Comparison of ENCODE assay signal across 2 cellular contexts in the genomic region with DNA sequence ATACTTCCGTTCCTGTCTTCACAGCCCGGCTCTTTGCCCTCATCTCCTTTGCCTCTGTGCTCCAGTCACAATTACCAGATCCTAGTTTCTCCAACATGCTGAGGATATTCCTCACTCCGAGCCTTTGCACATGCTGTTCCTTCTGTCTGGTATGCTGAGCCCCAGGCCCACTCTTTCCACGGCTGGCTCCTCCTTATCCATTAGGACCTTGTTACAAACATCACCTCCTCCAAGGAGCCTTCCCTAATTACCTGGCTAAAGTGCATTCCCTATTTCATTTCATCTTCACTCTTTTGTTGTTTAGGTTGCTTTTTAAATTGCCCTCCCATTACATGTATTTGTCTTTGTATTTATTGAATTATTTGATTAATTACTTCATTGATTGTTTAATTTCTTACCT.
A peak's percentile ranks its signal among the peaks of the same experiment; 100 is the strongest.
TF ChIP-seq lines count a peak whose summit lies in the region.

No MANE protein-coding gene starts in this region.

TF ChIP-seq in A549, 52 proteins besides CTCF, POLR2A, EP300 and RAD21:
- TF ChIP-seq RNF2 (IDR thresholded peaks at IDR 0.05; ENCODE audit: borderline replicate concordance, low read depth) (no peak), CBX2 (IDR thresholded peaks at IDR 0.05; ENCODE audit: borderline replicate concordance, low read depth) (no peak), POLR2AphosphoS2 (conservative IDR thresholded peaks at IDR 0.05; ENCODE audit: low read length) (no peak), MYC (IDR thresholded peaks at IDR 0.05; ENCODE audit: borderline replicate concordance, low read length) (no peak), MAZ (IDR thresholded peaks at IDR 0.05; ENCODE audit: borderline replicate concordance, low read depth, low read length) (no peak), ZSCAN20 (CRISPR knock-in tag; IDR thresholded peaks at IDR 0.05) (no peak), NR3C1 (IDR thresholded peaks at IDR 0.05) (no peak), PHF8 (IDR thresholded peaks at IDR 0.05; ENCODE audit: borderline replicate concordance, low read depth) (no peak), KDM5A (IDR thresholded peaks at IDR 0.05) (no peak), TP53 (CRISPR knock-in tag; IDR thresholded peaks at IDR 0.05) (no peak), KDM1A (IDR thresholded peaks at IDR 0.05; ENCODE audit: low read depth) (no peak), NPAS2 (CRISPR knock-in tag; IDR thresholded peaks at IDR 0.05; ENCODE audit: borderline replicate concordance) (no peak), RARB (CRISPR knock-in tag; IDR thresholded peaks at IDR 0.05) (no peak), HOXB13 (CRISPR knock-in tag; IDR thresholded peaks at IDR 0.05; ENCODE audit: low read depth) (no peak), SMC3 (IDR thresholded peaks at IDR 0.05) (no peak), EHMT2 (IDR thresholded peaks at IDR 0.05; ENCODE audit: low read depth) (no peak), ZNF302 (CRISPR knock-in tag; IDR thresholded peaks at IDR 0.05) (no peak)
- TF ChIP-seq, protein P1, sequence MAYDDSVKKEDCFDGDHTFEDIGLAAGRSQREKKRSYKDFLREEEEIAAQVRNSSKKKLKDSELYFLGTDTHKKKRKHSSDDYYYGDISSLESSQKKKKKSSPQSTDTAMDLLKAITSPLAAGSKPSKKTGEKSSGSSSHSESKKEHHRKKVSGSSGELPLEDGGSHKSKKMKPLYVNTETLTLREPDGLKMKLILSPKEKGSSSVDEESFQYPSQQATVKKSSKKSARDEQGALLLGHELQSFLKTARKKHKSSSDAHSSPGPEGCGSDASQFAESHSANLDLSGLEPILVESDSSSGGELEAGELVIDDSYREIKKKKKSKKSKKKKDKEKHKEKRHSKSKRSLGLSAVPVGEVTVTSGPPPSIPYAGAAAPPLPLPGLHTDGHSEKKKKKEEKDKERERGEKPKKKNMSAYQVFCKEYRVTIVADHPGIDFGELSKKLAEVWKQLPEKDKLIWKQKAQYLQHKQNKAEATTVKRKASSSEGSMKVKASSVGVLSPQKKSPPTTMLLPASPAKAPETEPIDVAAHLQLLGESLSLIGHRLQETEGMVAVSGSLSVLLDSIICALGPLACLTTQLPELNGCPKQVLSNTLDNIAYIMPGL (CRISPR knock-in tag; IDR thresholded peaks at IDR 0.05; ENCODE audit: borderline replicate concordance) = no peak
- TF ChIP-seq, protein P2, sequence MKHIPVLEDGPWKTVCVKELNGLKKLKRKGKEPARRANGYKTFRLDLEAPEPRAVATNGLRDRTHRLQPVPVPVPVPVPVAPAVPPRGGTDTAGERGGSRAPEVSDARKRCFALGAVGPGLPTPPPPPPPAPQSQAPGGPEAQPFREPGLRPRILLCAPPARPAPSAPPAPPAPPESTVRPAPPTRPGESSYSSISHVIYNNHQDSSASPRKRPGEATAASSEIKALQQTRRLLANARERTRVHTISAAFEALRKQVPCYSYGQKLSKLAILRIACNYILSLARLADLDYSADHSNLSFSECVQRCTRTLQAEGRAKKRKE (CRISPR knock-in tag; IDR thresholded peaks at IDR 0.05; ENCODE audit: low read depth) = no peak
TF ChIP-seq in A549: peak in this region for 0.

TF ChIP-seq in K562, 482 proteins besides CTCF, POLR2A, EP300 and RAD21:
- TF ChIP-seq ZNF551 (CRISPR knock-in tag; IDR thresholded peaks at IDR 0.05) (no peak), ZNF175 (CRISPR knock-in tag; IDR thresholded peaks at IDR 0.05; ENCODE audit: low read depth) (no peak), SETDB1 (IDR thresholded peaks at IDR 0.05; ENCODE audit: low read length) (no peak), ILK (tag; IDR thresholded peaks at IDR 0.05; ENCODE audit: borderline replicate concordance, low read depth) (no peak), ZNF436 (CRISPR knock-in tag; IDR thresholded peaks at IDR 0.05) (peak; percentile 75), BCOR (IDR thresholded peaks at IDR 0.05) (peak; percentile 46), PHB2 (IDR thresholded peaks at IDR 0.05; ENCODE audit: low read depth) (no peak), ZFP36 (IDR thresholded peaks at IDR 0.05; ENCODE audit: low read depth, low read length, partially characterized antibody) (peak; percentile 89), SRSF9 (IDR thresholded peaks at IDR 0.05; ENCODE audit: borderline replicate concordance, low read depth, low read length) (no peak), KDM1A (IDR thresholded peaks at IDR 0.05) (0 out of 4 replicates have a peak, but pooled peaks of 1 of the 2 experiments have one; percentile 31), ZNF354B (CRISPR knock-in tag; IDR thresholded peaks at IDR 0.05) (no peak), U2AF2 (optimal IDR thresholded peaks at IDR 0.05; ENCODE audit: low read depth, low read length) (no peak)
